In the genomic region with DNA sequence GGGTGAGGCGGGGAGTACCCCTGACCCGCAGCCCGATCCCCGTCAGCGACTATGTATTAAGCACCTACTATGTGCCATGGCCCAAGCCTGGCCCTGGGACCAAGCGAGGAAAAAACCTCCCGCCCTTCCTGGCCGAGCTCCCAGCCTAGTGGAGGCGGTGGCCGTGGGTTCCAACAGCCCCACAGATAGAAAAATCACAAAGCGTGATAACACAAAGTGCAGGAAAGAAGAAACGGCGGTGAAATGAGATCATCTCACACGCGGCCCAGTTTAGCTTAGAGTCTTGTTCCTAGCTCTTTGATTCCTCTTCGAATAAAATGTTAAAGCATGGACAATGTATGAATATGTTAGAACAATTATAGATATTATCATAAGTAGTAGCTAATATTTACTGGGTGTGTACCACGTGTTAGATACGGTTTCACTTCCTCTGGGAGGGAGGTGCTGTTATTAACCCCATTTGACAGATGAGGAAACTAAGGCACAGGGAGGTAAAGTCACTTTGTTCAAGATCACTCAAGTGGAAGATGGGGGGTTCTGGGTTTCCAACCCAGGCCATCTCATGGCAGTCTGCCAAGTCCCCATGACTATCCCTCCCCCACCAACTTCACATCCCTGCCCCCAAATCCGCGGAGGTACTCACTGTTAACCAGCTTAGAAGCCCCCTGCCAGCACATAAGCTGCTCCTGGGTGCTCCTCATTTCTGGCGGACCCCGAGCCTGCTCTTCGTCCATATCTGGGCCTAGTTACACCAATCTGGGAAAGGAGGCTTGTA, we compare ENCODE assay signal across 8 cellular contexts. TPM values are rescaled to one million over a fixed set of nuclear protein-coding genes. Genes with fewer than 3 reads are reported as not detected.
DNase-seq lines count a peak whose midpoint lies in the region; ATAC-seq, FAIRE-seq and TF ChIP-seq lines count a peak whose summit lies in the region.

No MANE protein-coding gene starts in this region.

- H3K4ac ChIP-seq in neuronal stem cell (ENCODE audit: low read length) = no peak overlapping the region

- 19% methylated on average over 23 of the region's 23 CpGs for WGBS in GM12878 (ENCODE audit: insufficient coverage, insufficient replicate concordance, low lambda C conversion rate, missing lambda C conversion rate)
- no CpG with 5 or more reads among the region's 23 CpGs for WGBS in neuronal stem cell (ENCODE audit: extremely low coverage in 2 of 2, insufficient read length in 2 of 2, insufficient replicate concordance in 1 of 2), 2 donors

- H4K20me1 ChIP-seq in MM.1S (ENCODE audit: insufficient read depth, low read length) (no peaks in the 10 kb centered on the region), GM12878 (ENCODE audit: control insufficient read depth, insufficient read depth) (no peaks in the 10 kb centered on the region)

- H4K91ac ChIP-seq in neuronal stem cell (ENCODE audit: low read depth, low read length, poor library complexity) = no peak overlapping the region

- in situ Hi-C loops in GM12878 (cut with MboI) = no loop called here

- no peak overlapping the region for H2BK5ac ChIP-seq in neuronal stem cell (ENCODE audit: low read length)

- H3K4me2 ChIP-seq in MM.1S (ENCODE audit: low read depth, low read length) (peak overlapping the region; percentile 100), GM12878 (ENCODE audit: control insufficient read depth, insufficient read depth) (peak overlapping the region; percentile 79), neuronal stem cell (ENCODE audit: insufficient read depth, low read length, poor library complexity, severe bottlenecking) (peak overlapping the region; percentile 89)

- TF ChIP-seq CTCF in GM12864 (IDR thresholded peaks at IDR 0.05; ENCODE audit: low read depth, low read length, missing control alignments) (no peak), MM.1S (IDR thresholded peaks at IDR 0.05; ENCODE audit: low read length) (no peak; the same call in 1 of the 2 replicates), GM12878 (IDR thresholded peaks at IDR 0.05 in 2 of 3, conservative IDR thresholded peaks at IDR 0.05 in 1 of 3; ENCODE audit: control insufficient read depth in 2 of 3, extremely low read depth in 1 of 3, insufficient read depth in 1 of 3, low read depth in 3 of 3, low read length in 3 of 3) (no peak; a peak in 2 of 6 replicates), foreskin keratinocyte (conservative IDR thresholded peaks at IDR 0.05) (no peak)

- ATAC-seq in GM12878 (peak; percentile 20), foreskin keratinocyte (no peak), GM21526 (IDR thresholded peaks at IDR 0.05; ENCODE audit: low FRiP score, unreplicated experiment) (no peak), HG03565 (IDR thresholded peaks at IDR 0.05; ENCODE audit: unreplicated experiment) (no peak)

- peak overlapping the region; percentile 77 for H3K18ac ChIP-seq in neuronal stem cell (ENCODE audit: low read length)

- peaks cover 15% of the 10 kb centered on the region for H3K4me1 ChIP-seq in MM.1S (ENCODE audit: low read length)
- H3K4me1 ChIP-seq in GM12878 (ENCODE audit: control insufficient read depth, insufficient read depth, low read length) = peaks cover 17% of the 10 kb centered on the region
- H3K4me1 ChIP-seq in neuronal stem cell (ENCODE audit: control insufficient read depth in 2 of 2, insufficient read depth in 1 of 2, low read depth in 1 of 2, low read length in 2 of 2) = peaks cover 32% of the 10 kb centered on the region in 2 donors
- H3K4me1 ChIP-seq in foreskin keratinocyte = peaks cover 15% of the 10 kb centered on the region

- H3K79me2 ChIP-seq in MM.1S (ENCODE audit: low read length) = no peaks in the 10 kb centered on the region
- no peaks in the 10 kb centered on the region for H3K79me2 ChIP-seq in GM12878 (ENCODE audit: control insufficient read depth, insufficient read depth, low read length)

- RAD21 ChIA-PET in GM12878 (lab: Charles Lee; ENCODE audit: unreplicated experiment) = interaction anchor here (0.6 to 3.0 kb wide), 39 partner anchors 12 to 353 kb away, joined by 3 to 31 read pairs (median 4); a partner anchor contains a TSS

- no peak overlapping the region for H3K14ac ChIP-seq in neuronal stem cell (ENCODE audit: low read length)

- H3K4me3 ChIP-seq in GM12864 (ENCODE audit: low read depth, low read length) = peak overlapping the region; percentile 16
- H3K4me3 ChIP-seq in MM.1S (ENCODE audit: low read length) = peak overlapping the region; percentile 52
- H3K4me3 ChIP-seq in GM12878 = peak overlapping the region; percentile 47; the same call in 1 of the 2 replicates
- no peak overlapping the region for H3K4me3 ChIP-seq in neuronal stem cell (ENCODE audit: low read length in 2 of 2)

- H3K27me3 ChIP-seq in MM.1S (replicated peaks; ENCODE audit: insufficient read depth, low read length) (peaks cover 52% of the 10 kb centered on the region), GM12878 (replicated peaks in 1 of 2; ENCODE audit: control insufficient read depth in 2 of 2, insufficient read depth in 2 of 2, low read length in 1 of 2) (peaks cover 2 to 5% of the 10 kb centered on the region in 2 experiments; a peak in 2 of 4 replicates), neuronal stem cell (ENCODE audit: control insufficient read depth in 3 of 3, insufficient read depth in 3 of 3, low read depth in 1 of 3, low read length in 3 of 3) (peaks cover 2 to 80% (median 41%) of the 10 kb centered on the region in 3 experiments), foreskin keratinocyte (peaks cover 30% of the 10 kb centered on the region)

- no peak overlapping the region for H3K27ac ChIP-seq in MM.1S (ENCODE audit: low read length)
- no peak overlapping the region for H3K27ac ChIP-seq in GM12878 (ENCODE audit: control insufficient read depth, insufficient read depth)
- no peak overlapping the region for H3K27ac ChIP-seq in neuronal stem cell (replicated peaks; ENCODE audit: low read length)
- no peak overlapping the region for H3K27ac ChIP-seq in foreskin keratinocyte

- no TSS peak for BruUV-seq in GM12878 (replicated peaks; lab: Mats Ljungman, UMichigan)

- DNase-seq in GM12864 (ENCODE audit: low read depth) (no peak), MM.1S (no peak), GM12878 (ENCODE audit: low read depth, low spot score) (no peak), neuronal stem cell (ENCODE audit: low spot score) (no peak), foreskin keratinocyte (no peak), foreskin melanocyte (no peak)

- H2AK5ac ChIP-seq in neuronal stem cell (ENCODE audit: low read depth, low read length) = no peak overlapping the region

- no peaks in the 10 kb centered on the region for H3K9me3 ChIP-seq in MM.1S (replicated peaks; ENCODE audit: insufficient read depth, low read length)
- H3K9me3 ChIP-seq in GM12878 (replicated peaks; ENCODE audit: control insufficient read depth, insufficient read depth, low read length) = no peaks in the 10 kb centered on the region
- no peaks in the 10 kb centered on the region for H3K9me3 ChIP-seq in neuronal stem cell (replicated peaks in 1 of 2; ENCODE audit: control insufficient read depth in 2 of 2, insufficient read depth in 1 of 2, low read depth in 1 of 2, low read length in 2 of 2)

- no peaks in the 10 kb centered on the region for H3K9me2 ChIP-seq in MM.1S (replicated peaks; ENCODE audit: insufficient read depth, low read length)

- TF ChIP-seq POLR2A in GM12878 (IDR thresholded peaks at IDR 0.05; ENCODE audit: low read depth, low read length) = no peak

- no peak overlapping the region for H4K8ac ChIP-seq in neuronal stem cell (ENCODE audit: low read depth, low read length)

- no peak for TF ChIP-seq RAD21 in GM12878 (IDR thresholded peaks at IDR 0.05; ENCODE audit: insufficient read depth, low read depth, low read length)

- peak overlapping the region; percentile 57 for H3K23ac ChIP-seq in neuronal stem cell (ENCODE audit: low read depth, low read length, poor library complexity)

- H2BK12ac ChIP-seq in neuronal stem cell (ENCODE audit: low read length) = no peak overlapping the region

- intact Hi-C loops in GM12878 (cut with micrococcal nuclease; ENCODE audit: unreplicated experiment) = loop anchor here (5.0 kb wide), 1 partner anchor 105 kb away; a partner anchor contains a TSS

- peak overlapping the region; percentile 28; the same call in 1 of the 2 replicates for H3K9ac ChIP-seq in MM.1S (ENCODE audit: low read length)
- H3K9ac ChIP-seq in GM12878 (ENCODE audit: control insufficient read depth, insufficient read depth, low read length) = no peak overlapping the region
- H3K9ac ChIP-seq in neuronal stem cell (ENCODE audit: low read depth, low read length, poor library complexity) = no peak overlapping the region

- H3K36me3 ChIP-seq in MM.1S (replicated peaks; ENCODE audit: insufficient read depth, low read length) (no peaks in the 10 kb centered on the region), GM12878 (ENCODE audit: control insufficient read depth in 2 of 2, insufficient read depth in 2 of 2, low read length in 1 of 2) (no peaks in the 10 kb centered on the region), neuronal stem cell (replicated peaks in 1 of 2; ENCODE audit: control insufficient read depth in 2 of 2, insufficient read depth in 2 of 2, low read length in 2 of 2) (no peaks in the 10 kb centered on the region)

- CTCF ChIA-PET in GM12878 (lab: Yijun Ruan, JAX) = interaction anchor here (0.6 to 3.3 kb wide), 51 partner anchors 8 to 368 kb away, joined by 3 to 41 read pairs (median 5); a partner anchor contains a TSS

- H2AFZ ChIP-seq in MM.1S (ENCODE audit: low read length) (peak overlapping the region; percentile 85; the same call in 1 of the 2 replicates), GM12878 (ENCODE audit: control insufficient read depth, low read depth, low read length) (peak overlapping the region; percentile 44), neuronal stem cell (ENCODE audit: low read length) (peak overlapping the region; percentile 79)

- FAIRE-seq in GM12878 (lab: Jason Lieb, UNC) = peak; percentile 44

- no peak for TF ChIP-seq EP300 in GM12878 (IDR thresholded peaks at IDR 0.05; ENCODE audit: borderline replicate concordance in 1 of 2, control insufficient read depth in 1 of 2, low read depth in 2 of 2, low read length in 2 of 2)

- SMC1A ChIA-PET in GM12878 (lab: Charles Lee; ENCODE audit: uncharacterized antibody, unreplicated experiment) = interaction anchor here (0.6 to 2.4 kb wide), 30 partner anchors 12 to 403 kb away, joined by 3 to 25 read pairs (median 4); a partner anchor contains a TSS

- POLR2A ChIA-PET in GM12878 (lab: Charles Lee) = interaction anchor here (0.6 to 1.5 kb wide), 7 partner anchors 9 to 106 kb away, joined by 3 to 6 read pairs (median 4); a partner anchor contains a TSS

- H3K79me1 ChIP-seq in neuronal stem cell (ENCODE audit: low read depth, low read length) = no peaks in the 10 kb centered on the region

- peak overlapping the region; percentile 12 for H2BK15ac ChIP-seq in neuronal stem cell (ENCODE audit: low read length)

- H3F3A ChIP-seq in MM.1S (ENCODE audit: insufficient read depth, low read length) = peaks cover 8% of the 10 kb centered on the region; the same call in 1 of the 2 replicates

- H2BK120ac ChIP-seq in neuronal stem cell (ENCODE audit: low read depth, low read length) = no peak overlapping the region

RNA-seq across cellular contexts. Expression of a gene that starts 1.2 kb away (rescaled TPM):
- total RNA-seq in GM12878 (2013; cell fraction: nucleolus; rRNA removed) = not detected in 2 replicates
- not detected in 2 replicates for total RNA-seq in GM12878 (2014; rRNA removed)
- total RNA-seq in GM12878 (2014; rRNA removed; fragmentation: Illumina TruSeq; extraction: Trizol) = not detected in 2 replicates
- total RNA-seq in GM12878 (2021) = 0.28 TPM in 1 of 2 replicates, not detected in the other
- not detected for polyA plus RNA-seq in GM12878 (2011; ENCODE audit: low read depth)
- polyA plus RNA-seq in GM12878 (2011; rRNA removed) = 0.07 and 0.12 TPM in 2 replicates
- 0.28 and 0.40 TPM in 2 replicates for polyA plus RNA-seq in GM12878 (2011; cell fraction: cytosol; rRNA removed)
- polyA plus RNA-seq in GM12878 (2011; cell fraction: nucleus; rRNA removed) = 0.53 and 0.67 TPM in 2 replicates
- polyA plus RNA-seq in GM12878 (2012) = 0.15 and 0.19 TPM in 2 replicates
- not detected in 2 replicates for polyA plus RNA-seq in GM12878 (2014; fragmentation: Illumina TruSeq; extraction: Trizol)
- under 1 TPM in 1 of 2 experiments, not detected in 1; 0.07 TPM for polyA plus RNA-seq in GM12878 (2014; fragmentation: Nextera tagmentation; extraction: Ambion mirVana)
- 0.37 TPM in 1 of 2 replicates, not detected in the other for polyA plus RNA-seq in GM12878 (2014; rRNA removed)
- not detected for polyA plus RNA-seq in GM12878 (2016; fragmentation: Nextera tagmentation; extraction: Ambion mirVana)
- not detected in 2 replicates for polyA minus RNA-seq in GM12878 (2011; rRNA and poly(A)+ RNA removed)
- polyA minus RNA-seq in GM12878 (2011; cell fraction: cytosol; rRNA and poly(A)+ RNA removed) = not detected in 2 replicates
- polyA minus RNA-seq in GM12878 (2011; cell fraction: nucleus; rRNA and poly(A)+ RNA removed) = not detected in 2 replicates
- polyA plus RNA-seq in neuronal stem cell (2013, experiment 1 of 2) = 2.3 TPM
- polyA plus RNA-seq in neuronal stem cell (2013, experiment 2 of 2) = 2.6 TPM
- total RNA-seq in foreskin keratinocyte = 0.18 TPM in 1 of 2 replicates, not detected in the other
- polyA plus RNA-seq in foreskin keratinocyte = 0.16 and 0.25 TPM in 2 replicates

RNA-seq across cellular contexts. Expression of a gene that starts 3.2 kb away (rescaled TPM):
- total RNA-seq in GM12878 (2013; cell fraction: nucleolus; rRNA removed) = not detected in 2 replicates
- total RNA-seq in GM12878 (2014; rRNA removed) (1.0 TPM in 1 of 2 replicates, not detected in the other), GM12878 (2014; rRNA removed; fragmentation: Illumina TruSeq; extraction: Trizol) (not detected in 2 replicates), GM12878 (2021) (1.2 and 1.4 TPM in 2 replicates), foreskin keratinocyte (0.35 and 0.41 TPM in 2 replicates)
- not detected for polyA plus RNA-seq in GM12878 (2011; ENCODE audit: low read depth)
- polyA plus RNA-seq in GM12878 (2011; rRNA removed) (0.29 and 0.54 TPM in 2 replicates), GM12878 (2014; fragmentation: Illumina TruSeq; extraction: Trizol) (0.34 TPM in 1 of 2 replicates, not detected in the other), GM12878 (2014; fragmentation: Nextera tagmentation; extraction: Ambion mirVana) (not detected), GM12878 (2014; rRNA removed) (0.14 and 0.37 TPM in 2 replicates), GM12878 (2016; fragmentation: Nextera tagmentation; extraction: Ambion mirVana) (under 1 TPM in 1 of 2 experiments, not detected in 1; 0.44 TPM), foreskin keratinocyte (0.67 and 0.81 TPM in 2 replicates)
- polyA plus RNA-seq in GM12878 (2011; cell fraction: cytosol; rRNA removed) = 0.21 and 0.75 TPM in 2 replicates
- polyA plus RNA-seq in GM12878 (2011; cell fraction: nucleus; rRNA removed) = 0.82 and 1.0 TPM in 2 replicates
- polyA plus RNA-seq in GM12878 (2012) = 0.29 and 0.37 TPM in 2 replicates
- polyA minus RNA-seq in GM12878 (2011; rRNA and poly(A)+ RNA removed) = 0.62 TPM in 1 of 2 replicates, not detected in the other
- not detected in 2 replicates for polyA minus RNA-seq in GM12878 (2011; cell fraction: cytosol; rRNA and poly(A)+ RNA removed)
- not detected in 2 replicates for polyA minus RNA-seq in GM12878 (2011; cell fraction: nucleus; rRNA and poly(A)+ RNA removed)
- 0.85 TPM for polyA plus RNA-seq in neuronal stem cell (2013, experiment 1 of 2)
- 1.2 TPM for polyA plus RNA-seq in neuronal stem cell (2013, experiment 2 of 2)

RNA-seq across cellular contexts. Expression of a gene that starts 7.0 kb away (rescaled TPM):
- total RNA-seq in GM12878 (2013; cell fraction: nucleolus; rRNA removed) = 0.17 TPM in 1 of 2 replicates, not detected in the other
- total RNA-seq in GM12878 (2014; rRNA removed) (0.16 TPM in 1 of 2 replicates, not detected in the other), GM12878 (2014; rRNA removed; fragmentation: Illumina TruSeq; extraction: Trizol) (not detected in 2 replicates), GM12878 (2021) (0.29 TPM in 1 of 2 replicates, not detected in the other), foreskin keratinocyte (not detected in 2 replicates)
- not detected for polyA plus RNA-seq in GM12878 (2011; ENCODE audit: low read depth)
- polyA plus RNA-seq in GM12878 (2011; rRNA removed) (0.11 TPM in 1 of 2 replicates, not detected in the other), GM12878 (2014; fragmentation: Illumina TruSeq; extraction: Trizol) (not detected in 2 replicates), GM12878 (2014; fragmentation: Nextera tagmentation; extraction: Ambion mirVana) (not detected), GM12878 (2014; rRNA removed) (not detected in 2 replicates), GM12878 (2016; fragmentation: Nextera tagmentation; extraction: Ambion mirVana) (not detected), foreskin keratinocyte (0.06 TPM in 1 of 2 replicates, not detected in the other)
- 0.08 and 0.15 TPM in 2 replicates for polyA plus RNA-seq in GM12878 (2011; cell fraction: cytosol; rRNA removed)
- 0.85 and 0.99 TPM in 2 replicates for polyA plus RNA-seq in GM12878 (2011; cell fraction: nucleus; rRNA removed)
- 0.03 and 0.20 TPM in 2 replicates for polyA plus RNA-seq in GM12878 (2012)
- polyA minus RNA-seq in GM12878 (2011; rRNA and poly(A)+ RNA removed) = not detected in 2 replicates
- not detected in 2 replicates for polyA minus RNA-seq in GM12878 (2011; cell fraction: cytosol; rRNA and poly(A)+ RNA removed)
- polyA minus RNA-seq in GM12878 (2011; cell fraction: nucleus; rRNA and poly(A)+ RNA removed) = not detected in 2 replicates
- polyA plus RNA-seq in neuronal stem cell (2013, experiment 1 of 2) = 2.0 TPM
- 1.8 TPM for polyA plus RNA-seq in neuronal stem cell (2013, experiment 2 of 2)

RNA-seq across cellular contexts. Expression of a gene that starts 12.7 kb away (rescaled TPM):
- 52.2 and 59.7 TPM in 2 replicates for total RNA-seq in GM12878 (2013; cell fraction: nucleolus; rRNA removed)
- total RNA-seq in GM12878 (2014; rRNA removed) = 87.9 and 98.5 TPM in 2 replicates
- total RNA-seq in GM12878 (2014; rRNA removed; fragmentation: Illumina TruSeq; extraction: Trizol) = 81.3 and 93.1 TPM in 2 replicates
- 94.7 and 106 TPM in 2 replicates for total RNA-seq in GM12878 (2021)
- 80.1 TPM for polyA plus RNA-seq in GM12878 (2011; ENCODE audit: low read depth)
- 46.4 and 82.4 TPM in 2 replicates for polyA plus RNA-seq in GM12878 (2011; rRNA removed)
- polyA plus RNA-seq in GM12878 (2011; cell fraction: cytosol; rRNA removed) = 211 and 223 TPM in 2 replicates
- polyA plus RNA-seq in GM12878 (2011; cell fraction: nucleus; rRNA removed) = 94.1 and 97.6 TPM in 2 replicates
- polyA plus RNA-seq in GM12878 (2012) = 141 and 168 TPM in 2 replicates
- 117 and 159 TPM in 2 replicates for polyA plus RNA-seq in GM12878 (2014; fragmentation: Illumina TruSeq; extraction: Trizol)
- polyA plus RNA-seq in GM12878 (2014; fragmentation: Nextera tagmentation; extraction: Ambion mirVana) = 10 to 100 TPM; 30.0 to 50.9 TPM
- 63.2 and 73.1 TPM in 2 replicates for polyA plus RNA-seq in GM12878 (2014; rRNA removed)
- polyA plus RNA-seq in GM12878 (2016; fragmentation: Nextera tagmentation; extraction: Ambion mirVana) = 100 to 1,000 TPM; 105 to 118 TPM
- polyA minus RNA-seq in GM12878 (2011; rRNA and poly(A)+ RNA removed) = 128 and 219 TPM in 2 replicates
- polyA minus RNA-seq in GM12878 (2011; cell fraction: cytosol; rRNA and poly(A)+ RNA removed) = 99.8 and 105 TPM in 2 replicates
- polyA minus RNA-seq in GM12878 (2011; cell fraction: nucleus; rRNA and poly(A)+ RNA removed) = 31.8 and 51.6 TPM in 2 replicates
- polyA plus RNA-seq in neuronal stem cell (2013, experiment 1 of 2) = 47.1 TPM
- polyA plus RNA-seq in neuronal stem cell (2013, experiment 2 of 2) = 45.6 TPM
- total RNA-seq in foreskin keratinocyte = 268 and 277 TPM in 2 replicates
- polyA plus RNA-seq in foreskin keratinocyte = 416 and 427 TPM in 2 replicates

RNA-seq across cellular contexts. Expression of a gene that starts 26.2 kb away (rescaled TPM):
- total RNA-seq in GM12878 (2013; cell fraction: nucleolus; rRNA removed) = not detected in 2 replicates
- total RNA-seq in GM12878 (2014; rRNA removed) (not detected in 2 replicates), GM12878 (2014; rRNA removed; fragmentation: Illumina TruSeq; extraction: Trizol) (not detected in 2 replicates), GM12878 (2021) (0.44 and 0.80 TPM in 2 replicates), foreskin keratinocyte (243 and 312 TPM in 2 replicates)
- not detected for polyA plus RNA-seq in GM12878 (2011; ENCODE audit: low read depth)
- polyA plus RNA-seq in GM12878 (2011; rRNA removed) (not detected in 2 replicates), GM12878 (2014; fragmentation: Illumina TruSeq; extraction: Trizol) (not detected in 2 replicates), GM12878 (2014; fragmentation: Nextera tagmentation; extraction: Ambion mirVana) (under 1 TPM in 1 of 2 experiments, not detected in 1; 0.09 TPM), GM12878 (2014; rRNA removed) (not detected in 2 replicates), GM12878 (2016; fragmentation: Nextera tagmentation; extraction: Ambion mirVana) (not detected), foreskin keratinocyte (420 and 522 TPM in 2 replicates)
- not detected in 2 replicates for polyA plus RNA-seq in GM12878 (2011; cell fraction: cytosol; rRNA removed)
- not detected in 2 replicates for polyA plus RNA-seq in GM12878 (2011; cell fraction: nucleus; rRNA removed)
- polyA plus RNA-seq in GM12878 (2012) = not detected in 2 replicates
- not detected in 2 replicates for polyA minus RNA-seq in GM12878 (2011; rRNA and poly(A)+ RNA removed)
- polyA minus RNA-seq in GM12878 (2011; cell fraction: cytosol; rRNA and poly(A)+ RNA removed) = not detected in 2 replicates
- not detected in 2 replicates for polyA minus RNA-seq in GM12878 (2011; cell fraction: nucleus; rRNA and poly(A)+ RNA removed)
- 0.07 TPM for polyA plus RNA-seq in neuronal stem cell (2013, experiment 1 of 2)
- 0.12 TPM for polyA plus RNA-seq in neuronal stem cell (2013, experiment 2 of 2)

Comparison
In these comparisons a context has a peak if more than half of its experiments do, and no peak if none do; other contexts are left out.
1. H3K4me3 ChIP-seq: peak in GM12864 (single experiment), MM.1S (single experiment) and GM12878 (single experiment); none in neuronal stem cell (0 of 2).
2. Peak in every context shown above with its lines, with median percentiles within 50 percentile points of each other: H2AFZ ChIP-seq and H3K4me2 ChIP-seq.